ENCODE assay signal across 1 cellular context in genomic region chr6:57242505-57242904, GRCh38.
TF ChIP-seq lines count a peak whose summit lies in the region.

No MANE protein-coding gene starts in this region.

TF ChIP-seq in HEK293, 187 proteins besides CTCF, POLR2A, EP300 and RAD21 (continued from another document and continues in another):
- TF ChIP-seq ZEB2 (tag by site-specific recombination; IDR thresholded peaks at IDR 0.05), result peak; percentile 73; the same call in 1 of the 2 replicates
- no peak for TF ChIP-seq HOXA7 (CRISPR knock-in tag; IDR thresholded peaks at IDR 0.05; ENCODE audit: borderline replicate concordance)
- TF ChIP-seq MYNN (tag by site-specific recombination; IDR thresholded peaks at IDR 0.05; ENCODE audit: borderline replicate concordance), result no peak
- no peak for TF ChIP-seq ZNF350 (tag by site-specific recombination; IDR thresholded peaks at IDR 0.05)
- TF ChIP-seq ZNF704 (tag by site-specific recombination; IDR thresholded peaks at IDR 0.05), result no peak
- no peak for TF ChIP-seq ZNF529 (tag by site-specific recombination; IDR thresholded peaks at IDR 0.05; ENCODE audit: insufficient replicate concordance)
- no peak for TF ChIP-seq ZNF548 (tag by site-specific recombination; IDR thresholded peaks at IDR 0.05)
- TF ChIP-seq ZNF223 (tag by site-specific recombination; IDR thresholded peaks at IDR 0.05), result no peak
- TF ChIP-seq YY1 (tag by site-specific recombination; IDR thresholded peaks at IDR 0.05), result no peak
- TF ChIP-seq ZNF555 (tag by site-specific recombination; conservative IDR thresholded peaks at IDR 0.05), result no peak
- no peak for TF ChIP-seq ZNF677 (tag by site-specific recombination; IDR thresholded peaks at IDR 0.05)
- no peak for TF ChIP-seq ZBTB10 (tag by site-specific recombination; IDR thresholded peaks at IDR 0.05)
- TF ChIP-seq ZNF692 (tag by site-specific recombination; IDR thresholded peaks at IDR 0.05), result peak; percentile 69; the same call in 1 of the 2 replicates
- TF ChIP-seq ZIC2 (tag by site-specific recombination; IDR thresholded peaks at IDR 0.05), result no peak
- TF ChIP-seq ZNF501 (tag by site-specific recombination; IDR thresholded peaks at IDR 0.05), result no peak
- TF ChIP-seq ZNF132 (tag by site-specific recombination; IDR thresholded peaks at IDR 0.05; ENCODE audit: borderline replicate concordance), result no peak
- no peak for TF ChIP-seq AEBP2 (tag by site-specific recombination; IDR thresholded peaks at IDR 0.05; ENCODE audit: borderline replicate concordance)
- TF ChIP-seq ZBTB1 (tag by site-specific recombination; IDR thresholded peaks at IDR 0.05), result no peak
- TF ChIP-seq ZNF521 (tag by site-specific recombination; IDR thresholded peaks at IDR 0.05), result no peak
- TF ChIP-seq ZNF184 (tag by site-specific recombination; IDR thresholded peaks at IDR 0.05), result no peak
- no peak for TF ChIP-seq ZNF26 (tag by site-specific recombination; IDR thresholded peaks at IDR 0.05)
- peak; percentile 85; the same call in 1 of the 2 replicates for TF ChIP-seq ZNF239 (tag by site-specific recombination; IDR thresholded peaks at IDR 0.05)
- TF ChIP-seq ZNF202 (tag by site-specific recombination; IDR thresholded peaks at IDR 0.05; ENCODE audit: borderline replicate concordance), result no peak
- peak; percentile 41; the same call in 1 of the 2 replicates for TF ChIP-seq TSHZ1 (tag by site-specific recombination; IDR thresholded peaks at IDR 0.05; ENCODE audit: borderline replicate concordance)
- TF ChIP-seq MZF1 (tag by site-specific recombination; IDR thresholded peaks at IDR 0.05; ENCODE audit: borderline replicate concordance), result no peak
- TF ChIP-seq KLF17 (tag by site-specific recombination; IDR thresholded peaks at IDR 0.05), result 0 out of 2 replicates have a peak, but pooled peaks have one; percentile 28
- no peak for TF ChIP-seq BCL11B (tag by site-specific recombination; IDR thresholded peaks at IDR 0.05; ENCODE audit: low read depth)
- no peak for TF ChIP-seq SP2 (tag by site-specific recombination; IDR thresholded peaks at IDR 0.05)
- TF ChIP-seq ZNF302 (tag by site-specific recombination; IDR thresholded peaks at IDR 0.05; ENCODE audit: low read depth), result no peak
- TF ChIP-seq ZSCAN5A (tag by site-specific recombination; IDR thresholded peaks at IDR 0.05), result no peak
- TF ChIP-seq ZNF792 (tag by site-specific recombination; IDR thresholded peaks at IDR 0.05), result no peak
- no peak for TF ChIP-seq RBAK (tag by site-specific recombination; IDR thresholded peaks at IDR 0.05)
- TF ChIP-seq ZNF146 (tag by site-specific recombination; IDR thresholded peaks at IDR 0.05), result no peak
- TF ChIP-seq OVOL3 (tag by site-specific recombination; IDR thresholded peaks at IDR 0.05), result no peak
- TF ChIP-seq ZNF19 (tag by site-specific recombination; IDR thresholded peaks at IDR 0.05; ENCODE audit: low read depth), result no peak
- peak; percentile 58; the same call in 1 of the 2 replicates for TF ChIP-seq GFI1B (tag by site-specific recombination; IDR thresholded peaks at IDR 0.05)
- peak; percentile 82 for TF ChIP-seq ZBTB21 (tag by site-specific recombination; IDR thresholded peaks at IDR 0.05)
- TF ChIP-seq ZSCAN30 (tag by site-specific recombination; IDR thresholded peaks at IDR 0.05), result no peak
- no peak for TF ChIP-seq ZNF664 (tag by site-specific recombination; IDR thresholded peaks at IDR 0.05)
- no peak for TF ChIP-seq ZNF266 (tag by site-specific recombination; IDR thresholded peaks at IDR 0.05; ENCODE audit: low read depth)
- no peak for TF ChIP-seq ZNF610 (tag by site-specific recombination; IDR thresholded peaks at IDR 0.05; ENCODE audit: borderline replicate concordance)
- TF ChIP-seq ZFHX2 (tag by site-specific recombination; conservative IDR thresholded peaks at IDR 0.05), result no peak
- TF ChIP-seq ZNF639 (tag by site-specific recombination; IDR thresholded peaks at IDR 0.05), result peak; percentile 29; the same call in 1 of the 2 replicates
- no peak for TF ChIP-seq ZNF776 (tag by site-specific recombination; IDR thresholded peaks at IDR 0.05; ENCODE audit: borderline replicate concordance)
- TF ChIP-seq ZSCAN23 (tag by site-specific recombination; IDR thresholded peaks at IDR 0.05), result no peak
- no peak for TF ChIP-seq ZNF830 (tag by site-specific recombination; IDR thresholded peaks at IDR 0.05; ENCODE audit: low read depth)
- TF ChIP-seq ZNF311 (tag by site-specific recombination; IDR thresholded peaks at IDR 0.05; ENCODE audit: borderline replicate concordance), result no peak
- no peak for TF ChIP-seq YY2 (tag by site-specific recombination; IDR thresholded peaks at IDR 0.05)
- no peak; the same call in 1 of the 2 replicates for TF ChIP-seq ZFP69B (tag by site-specific recombination; IDR thresholded peaks at IDR 0.05)
- TF ChIP-seq ZNF140 (tag by site-specific recombination; IDR thresholded peaks at IDR 0.05), result no peak
- TF ChIP-seq ZNF621 (tag by site-specific recombination; IDR thresholded peaks at IDR 0.05), result no peak
- TF ChIP-seq ZNF18 (tag by site-specific recombination; IDR thresholded peaks at IDR 0.05), result no peak
- no peak for TF ChIP-seq ZNF596 (tag by site-specific recombination; IDR thresholded peaks at IDR 0.05)
